Comparison of ENCODE assay signal across 16 cellular contexts in genomic region chr22:26744892-26745808, GRCh38.
A peak's percentile ranks its signal among the peaks of the same experiment; 100 is the strongest.
DNase-seq lines count a peak whose midpoint lies in the region; ATAC-seq, FAIRE-seq and TF ChIP-seq lines count a peak whose summit lies in the region.
"Had no signal": no experiment of that assay in that cellular context is flagged by ENCODE, and none has a peak within 500 bp of the region (broad histone marks: within the 10 kb centered on the region; RNA-seq: fewer than 3 reads in every experiment).

No MANE protein-coding gene starts in this region.

- in situ Hi-C loops in GM23248 (cut with MboI) (no loop called here), K562 (cut with MboI) (no loop called here), transverse colon (cut with MboI; ENCODE audit: low pct_ligation_motif_present in 1 of 4, low pct_unique_long_range_greater_than_20kb in 1 of 4, low sequenced_read_pairs in 3 of 4) (no loop called here)

- CTCF ChIA-PET in K562 (lab: Yijun Ruan, JAX; ENCODE audit: low intra/inter-chr PET ratio), result no interaction called here

- TF ChIP-seq EP300 in K562 (IDR thresholded peaks at IDR 0.05; ENCODE audit: low read length), result no peak
- TF ChIP-seq EP300 in transverse colon (IDR thresholded peaks at IDR 0.05; ENCODE audit: low read depth), result no peak

- H3K27me3 ChIP-seq in GM23248 (replicated peaks; ENCODE audit: insufficient read depth) (no peaks in the 10 kb centered on the region), K562 (ENCODE audit: control insufficient read depth in 2 of 2, insufficient read depth in 2 of 2, low read length in 2 of 2) (no peaks in the 10 kb centered on the region), transverse colon (no peaks in the 10 kb centered on the region)

- no peaks in the 10 kb centered on the region for H3K9me1 ChIP-seq in K562 (ENCODE audit: control insufficient read depth, insufficient read depth, low read length)

- TF ChIP-seq CTCF in K562 (IDR thresholded peaks at IDR 0.05 in 2 of 3, conservative IDR thresholded peaks at IDR 0.05 in 1 of 3; ENCODE audit: insufficient read depth in 2 of 3, low read depth in 1 of 3, low read length in 3 of 3) (no peak), transverse colon (IDR thresholded peaks at IDR 0.05) (no peak)

- H2AFZ ChIP-seq in GM23248 (no peak overlapping the region), K562 (ENCODE audit: low read depth, low read length) (no peak overlapping the region)

- no peaks in the 10 kb centered on the region for H3K36me3 ChIP-seq in GM23248 (ENCODE audit: low read depth)
- H3K36me3 ChIP-seq in K562 (ENCODE audit: control insufficient read depth, insufficient read depth, low read length), result no peaks in the 10 kb centered on the region
- no peaks in the 10 kb centered on the region for H3K36me3 ChIP-seq in transverse colon

- no peak for TF ChIP-seq RAD21 in K562 (CRISPR knock-in tag; conservative IDR thresholded peaks at IDR 0.05 in 1 of 2, IDR thresholded peaks at IDR 0.05 in 1 of 2)

- H3K4me1 ChIP-seq in GM23248 (ENCODE audit: insufficient read depth) (peaks cover 6% of the 10 kb centered on the region; the same call in 1 of the 2 replicates), K562 (replicated peaks in 1 of 2; ENCODE audit: control insufficient read depth in 2 of 2, insufficient read depth in 2 of 2, low read length in 2 of 2) (no peaks in the 10 kb centered on the region), transverse colon (peaks cover 0 to 4% (median 0%) of the 10 kb centered on the region in 4 donors)

- POLR2A ChIA-PET in K562 (lab: Yijun Ruan, JAX), result interaction anchor here (0.9 kb wide), 1 partner anchor 498 kb away, joined by 3 read pairs; no protein-coding TSS in a partner anchor

- H3K9me2 ChIP-seq in GM23248 (ENCODE audit: insufficient read depth), result no peaks in the 10 kb centered on the region
- H3K9me2 ChIP-seq: SK-N-SH had no signal

- BruUV-seq in K562 (replicated peaks; lab: Mats Ljungman, UMichigan), result no TSS peak

- H4K20me1 ChIP-seq in GM23248 (ENCODE audit: insufficient read depth), result no peaks in the 10 kb centered on the region
- H4K20me1 ChIP-seq in K562 (replicated peaks; ENCODE audit: control insufficient read depth, insufficient read depth, low read length), result no peaks in the 10 kb centered on the region; the same call in 1 of the 2 replicates

- intact Hi-C loops in K562 (cut with micrococcal nuclease), result no loop called here
- intact Hi-C loops in transverse colon (cut with DNase I; ENCODE audit: low total_unique reads), result no loop called here

- H3F3A ChIP-seq in GM23248 (ENCODE audit: insufficient read depth), result no peaks in the 10 kb centered on the region

- no peaks in the 10 kb centered on the region for H3K79me2 ChIP-seq in GM23248 (ENCODE audit: insufficient read depth)
- H3K79me2 ChIP-seq in K562 (ENCODE audit: control insufficient read depth, insufficient read depth, low read length), result no peaks in the 10 kb centered on the region

- TF ChIP-seq POLR2A in K562 (conservative IDR thresholded peaks at IDR 0.05) (no peak), transverse colon (IDR thresholded peaks at IDR 0.05) (no peak)

- H3K4me3 ChIP-seq in GM23248 (no peak overlapping the region), K562 (no peak overlapping the region), transverse colon (no peak overlapping the region)
- H3K4me3 ChIP-seq: GM12878 had no signal

- H3K9me3 ChIP-seq in GM23248 (ENCODE audit: low read depth), result no peaks in the 10 kb centered on the region
- H3K9me3 ChIP-seq in K562 (replicated peaks; ENCODE audit: control insufficient read depth, insufficient read depth, low read depth, low read length), result no peaks in the 10 kb centered on the region
- no peaks in the 10 kb centered on the region for H3K9me3 ChIP-seq in transverse colon
- H3K9me3 ChIP-seq: SK-N-SH had no signal

- WGBS in GM23248 (ENCODE audit: low coverage in 1 of 2, low lambda C conversion rate in 2 of 2, missing lambda C conversion rate in 2 of 2), 2 experiments, result 68 to 72% methylated on average over 4 of the region's 4 CpGs
- 6% methylated on average over 4 of the region's 4 CpGs for WGBS in K562 (ENCODE audit: insufficient coverage, low coverage, missing lambda C conversion rate)
- 40 to 44% methylated on average over 4 of the region's 4 CpGs for WGBS in transverse colon (ENCODE audit: low coverage in 1 of 2), 2 donors

- no peak for FAIRE-seq in K562 (lab: Jason Lieb, UNC)
- FAIRE-seq: GM12878 had no signal

- H3K27ac ChIP-seq in GM23248 (no peak overlapping the region), K562 (ENCODE audit: extremely low read depth, low read depth, low read length) (no peak overlapping the region), transverse colon (peak overlapping the region; percentile 18 to 32 (median 26))

- ATAC-seq in K562, result no peak
- ATAC-seq: GM12878, HCT116 had no signal

- no peak overlapping the region for H3K9ac ChIP-seq in GM23248
- H3K9ac ChIP-seq in K562 (ENCODE audit: insufficient read depth in 1 of 2, low read depth in 2 of 2, low read length in 2 of 2), result no peak overlapping the region
- H3K9ac ChIP-seq: SK-N-SH had no signal

- no peak overlapping the region for H3K4me2 ChIP-seq in GM23248 (ENCODE audit: unreplicated experiment)
- H3K4me2 ChIP-seq in K562 (ENCODE audit: insufficient read depth, low read length), result no peak overlapping the region
- H3K4me2 ChIP-seq: SK-N-SH had no signal

- peak; percentile 19 for DNase-seq in GM23248
- DNase-seq in K562 (ENCODE audit: extremely low read depth in 1 of 4, low spot score in 3 of 4), result no peak
- peak; percentile 70 for DNase-seq in kidney tubule cell (ENCODE audit: low spot score)
- peak; percentile 20 for DNase-seq in transverse colon
- DNase-seq in HCEC 1CT, result no peak
- DNase-seq in NCI-H2107 (lab: John Stamatoyannopoulos, UW), result no peak
- DNase-seq in NCI-H82 (lab: John Stamatoyannopoulos, UW), result no peak
- DNase-seq: CD8-positive, alpha-beta memory T cell; DMS153; KBM-7; NCI-H1092 treated with DMSO at 0.1 percent for 48 hours; NCI-H1694 treated with DMSO at 0.1 percent for 48 hours; Right ventricle myocardium superior; SK-N-SH had no signal

TF ChIP-seq in K562, 482 proteins besides CTCF, POLR2A, EP300 and RAD21:
- no peak for TF ChIP-seq ATF1 (CRISPR knock-in tag; IDR thresholded peaks at IDR 0.05)
- 0 out of 2 replicates have a peak, but pooled peaks have one; percentile 17 for TF ChIP-seq ATF1 (tag; IDR thresholded peaks at IDR 0.05)
- no peak for TF ChIP-seq STAT5B (CRISPR knock-in tag; IDR thresholded peaks at IDR 0.05)

Comparison
In these comparisons a context has a peak if more than half of its experiments do, and no peak if none do; other contexts are left out.
1. DNase-seq: peak in GM23248 (single experiment), kidney tubule cell (single experiment) and transverse colon (single experiment); none in K562 (0 of 4), HCEC 1CT (single experiment), NCI-H2107 (single experiment) and NCI-H82 (single experiment).
2. H3K27ac ChIP-seq: peak in transverse colon (4 of 4); none in GM23248 (single experiment) and K562 (single experiment).